In the genomic region with DNA sequence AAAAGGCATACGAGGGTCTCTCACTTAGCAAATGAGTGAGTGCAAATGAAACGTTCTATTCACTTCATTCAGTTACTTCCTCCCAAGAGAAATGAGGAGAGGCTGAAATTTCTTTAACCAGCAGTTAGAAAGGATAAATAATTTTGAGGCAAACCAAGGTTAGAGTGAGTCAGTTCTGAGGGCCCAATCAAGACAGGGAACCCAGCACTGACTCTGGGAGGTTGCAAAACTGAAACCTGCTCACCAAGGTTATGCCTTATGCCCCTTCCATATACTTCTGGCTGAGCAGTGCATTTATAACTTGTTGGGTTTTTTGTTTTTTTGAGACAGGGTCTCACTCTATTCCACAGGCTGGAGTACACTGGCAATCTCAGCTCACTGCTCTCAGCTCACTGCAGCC, we compare ENCODE assay signal across 30 cellular contexts. TPM values are rescaled to one million over a fixed set of nuclear protein-coding genes. Genes with fewer than 3 reads are reported as not detected.
A peak's percentile ranks its signal among the peaks of the same experiment; 100 is the strongest.
DNase-seq lines count a peak whose midpoint lies in the region; ATAC-seq and TF ChIP-seq lines count a peak whose summit lies in the region.
"Had no signal": no experiment of that assay in that cellular context is flagged by ENCODE, and none has a peak within 500 bp of the region (broad histone marks: within the 10 kb centered on the region; RNA-seq: fewer than 3 reads in every experiment).

No MANE protein-coding gene starts in this region.

- H3K23ac ChIP-seq in mesenchymal stem cell (ENCODE audit: low read length in 2 of 2) = no peak overlapping the region

- H4K8ac ChIP-seq in mesenchymal stem cell (ENCODE audit: low read length) = no peak overlapping the region

- H3K27ac ChIP-seq in mesenchymal stem cell (ENCODE audit: low read length, poor library complexity, severe bottlenecking) = no peak overlapping the region
- H3K27ac ChIP-seq: HL-60, neural progenitor cell, thoracic aorta had no signal

- no peak overlapping the region for H4K91ac ChIP-seq in mesenchymal stem cell (ENCODE audit: low read length)

- H2BK15ac ChIP-seq in mesenchymal stem cell (ENCODE audit: low read depth, poor library complexity, severe bottlenecking) = no peak overlapping the region

- H2BK5ac ChIP-seq in mesenchymal stem cell (ENCODE audit: low read depth, low read length, poor library complexity, severe bottlenecking) = no peak overlapping the region

- H3K9me3 Mint-ChIP-seq in activated naive CD8-positive, alpha-beta T cell treated with anti-CD3 and anti-CD28 coated beads for 36 hours = peaks cover 2% of the 10 kb centered on the region
- H3K9me3 Mint-ChIP-seq in activated naive CD8-positive, alpha-beta T cell treated with anti-CD3 and anti-CD28 coated beads, Interleukin-2, amount 50 U/mL, for 24 hours = no peaks in the 10 kb centered on the region
- no peaks in the 10 kb centered on the region for H3K9me3 Mint-ChIP-seq in stimulated activated effector memory CD8-positive, alpha-beta T cell treated with anti-CD3 and anti-CD28 coated beads, Interleukin-12 subunit alpha, Interleukin-12 subunit beta, amount 100 ng/mL, for 72 hours
- H3K9me3 Mint-ChIP-seq: neural progenitor cell; stimulated activated naive CD8-positive, alpha-beta T cell treated with anti-CD3 and anti-CD28 coated beads, Interleukin-15, Interleukin-2, amounts not matched to agents 100 ng/mL and 50 ng/mL, for 24 hours; T-cell had no signal

- H3K79me1 ChIP-seq in mesenchymal stem cell (replicated peaks; ENCODE audit: low read length, poor library complexity, severe bottlenecking) = peaks cover 9% of the 10 kb centered on the region

- WGBS in mesenchymal stem cell = 80% methylated on average over 1 of the region's 2 CpGs

- peaks cover 14% of the 10 kb centered on the region for H3K4me1 Mint-ChIP-seq in activated naive CD8-positive, alpha-beta T cell treated with anti-CD3 and anti-CD28 coated beads for 36 hours
- peaks cover 21% of the 10 kb centered on the region for H3K4me1 Mint-ChIP-seq in activated naive CD8-positive, alpha-beta T cell treated with anti-CD3 and anti-CD28 coated beads, Interleukin-2, amount 50 U/mL, for 24 hours
- H3K4me1 Mint-ChIP-seq in stimulated activated effector memory CD8-positive, alpha-beta T cell treated with anti-CD3 and anti-CD28 coated beads, Interleukin-12 subunit alpha, Interleukin-12 subunit beta, amount 100 ng/mL, for 72 hours = peaks cover 9% of the 10 kb centered on the region

- TF ChIP-seq CTCF in NB4 (IDR thresholded peaks at IDR 0.05; ENCODE audit: low read depth, low read length) = no peak

- no peak overlapping the region for H3K4me3 ChIP-seq in NB4 (ENCODE audit: low read depth, low read length)
- no peak overlapping the region for H3K4me3 ChIP-seq in mesenchymal stem cell (ENCODE audit: insufficient read depth in 1 of 2, low read depth in 1 of 2, low read length in 2 of 2)
- H3K4me3 ChIP-seq: neural progenitor cell, smooth muscle cell, thoracic aorta had no signal

- no peak for TF ChIP-seq POLR2A in NB4 (IDR thresholded peaks at IDR 0.05; ENCODE audit: extremely low read depth, insufficient read length)

- H3K27me3 Mint-ChIP-seq in activated naive CD8-positive, alpha-beta T cell treated with anti-CD3 and anti-CD28 coated beads for 36 hours = peaks cover 4% of the 10 kb centered on the region
- H3K27me3 Mint-ChIP-seq in activated naive CD8-positive, alpha-beta T cell treated with anti-CD3 and anti-CD28 coated beads, Interleukin-2, amount 50 U/mL, for 24 hours = no peaks in the 10 kb centered on the region
- H3K27me3 Mint-ChIP-seq: activated naive CD8-positive, alpha-beta T cell; stimulated activated naive CD8-positive, alpha-beta T cell treated with anti-CD3 and anti-CD28 coated beads, Interleukin-15, Interleukin-2, amounts not matched to agents 100 ng/mL and 50 ng/mL, for 24 hours; T-cell had no signal

- peaks cover 28 to 37% of the 10 kb centered on the region in 2 experiments for H3K36me3 ChIP-seq in mesenchymal stem cell (ENCODE audit: control insufficient read depth in 1 of 2, insufficient read depth in 2 of 2, low read depth in 1 of 2, low read length in 2 of 2)
- H3K36me3 ChIP-seq: neural progenitor cell had no signal

- H3K4ac ChIP-seq in mesenchymal stem cell (ENCODE audit: low read depth in 1 of 2, low read length in 2 of 2) = no peak overlapping the region

- no peak overlapping the region for H3K18ac ChIP-seq in mesenchymal stem cell (ENCODE audit: low read depth in 1 of 2, low read length in 2 of 2)

- H2AK5ac ChIP-seq in mesenchymal stem cell (ENCODE audit: low read length, severe bottlenecking) = no peak overlapping the region

- peak overlapping the region; percentile 55 for H3K27ac Mint-ChIP-seq in activated naive CD8-positive, alpha-beta T cell treated with anti-CD3 and anti-CD28 coated beads for 36 hours
- no peak overlapping the region for H3K27ac Mint-ChIP-seq in activated naive CD8-positive, alpha-beta T cell treated with anti-CD3 and anti-CD28 coated beads, Interleukin-2, amount 50 U/mL, for 24 hours
- H3K27ac Mint-ChIP-seq in stimulated activated effector memory CD8-positive, alpha-beta T cell treated with anti-CD3 and anti-CD28 coated beads, Interleukin-12 subunit alpha, Interleukin-12 subunit beta, amount 100 ng/mL, for 72 hours = peak overlapping the region; percentile 2
- H3K27ac Mint-ChIP-seq: activated naive CD8-positive, alpha-beta T cell; CD14-positive monocyte; neural progenitor cell; stimulated activated naive CD8-positive, alpha-beta T cell treated with anti-CD3 and anti-CD28 coated beads, Interleukin-15, Interleukin-2, amounts not matched to agents 100 ng/mL and 50 ng/mL, for 24 hours; T-cell had no signal

- peaks cover 1% of the 10 kb centered on the region for H3K4me1 ChIP-seq in mesenchymal stem cell (ENCODE audit: control insufficient read depth, insufficient read depth, low read depth, low read length)
- H3K4me1 ChIP-seq: Caco-2, neural progenitor cell had no signal

- H2AFZ ChIP-seq in mesenchymal stem cell (ENCODE audit: low read depth, low read length) = no peak overlapping the region
- H2AFZ ChIP-seq: neural progenitor cell had no signal

- peaks cover 30% of the 10 kb centered on the region for H3K36me3 Mint-ChIP-seq in activated naive CD8-positive, alpha-beta T cell treated with anti-CD3 and anti-CD28 coated beads for 36 hours
- peaks cover 37% of the 10 kb centered on the region for H3K36me3 Mint-ChIP-seq in activated naive CD8-positive, alpha-beta T cell treated with anti-CD3 and anti-CD28 coated beads, Interleukin-2, amount 50 U/mL, for 24 hours (ENCODE audit: low read depth)
- peaks cover 55% of the 10 kb centered on the region for H3K36me3 Mint-ChIP-seq in stimulated activated effector memory CD8-positive, alpha-beta T cell treated with anti-CD3 and anti-CD28 coated beads, Interleukin-12 subunit alpha, Interleukin-12 subunit beta, amount 100 ng/mL, for 72 hours

- DNase-seq in activated naive CD8-positive, alpha-beta T cell treated with anti-CD3 and anti-CD28 coated beads for 36 hours = no peak
- no peak for DNase-seq in activated naive CD8-positive, alpha-beta T cell treated with anti-CD3 and anti-CD28 coated beads, Interleukin-2, amount 50 U/mL, for 24 hours
- DNase-seq in NB4 (ENCODE audit: low read depth) (peak; percentile 81), amniotic epithelial cell (ENCODE audit: low read depth) (peak; percentile 54), NCI-H146 treated with DMSO at 0.1 percent for 48 hours (lab: John Stamatoyannopoulos, UW; ENCODE audit: unreplicated experiment) (no peak), mesenchymal stem cell (no peak)
- no peak for DNase-seq in stimulated activated effector memory CD8-positive, alpha-beta T cell treated with anti-CD3 and anti-CD28 coated beads, Interleukin-12 subunit alpha, Interleukin-12 subunit beta, amount 100 ng/mL, for 72 hours (ENCODE audit: low spot score in 2 of 2)
- DNase-seq: activated CD4-positive, CD25-positive, alpha-beta regulatory T cell; Caco-2; cortex of kidney; DMS53; HCEC 1CT; left ventricle myocardium superior; NCI-H1092; NCI-H187; NCI-H446 treated with DMSO at 0.1 percent for 48 hours; NCI-H82; right cardiac atrium; RPMI8226; stimulated activated CD4-positive, alpha-beta T cell treated with anti-CD3 and anti-CD28 coated beads, Interleukin-1b, Interleukin-23, amount 100 ng/mL, for 48 hours; T-cell had no signal

- H3K4me3 Mint-ChIP-seq in activated naive CD8-positive, alpha-beta T cell treated with anti-CD3 and anti-CD28 coated beads for 36 hours = no peak overlapping the region
- H3K4me3 Mint-ChIP-seq in activated naive CD8-positive, alpha-beta T cell treated with anti-CD3 and anti-CD28 coated beads, Interleukin-2, amount 50 U/mL, for 24 hours = no peak overlapping the region
- no peak overlapping the region for H3K4me3 Mint-ChIP-seq in stimulated activated effector memory CD8-positive, alpha-beta T cell treated with anti-CD3 and anti-CD28 coated beads, Interleukin-12 subunit alpha, Interleukin-12 subunit beta, amount 100 ng/mL, for 72 hours
- H3K4me3 Mint-ChIP-seq: activated naive CD8-positive, alpha-beta T cell; CD14-positive monocyte; neural progenitor cell; stimulated activated naive CD8-positive, alpha-beta T cell treated with anti-CD3 and anti-CD28 coated beads, Interleukin-15, Interleukin-2, amounts not matched to agents 100 ng/mL and 50 ng/mL, for 24 hours; T-cell had no signal

- H3K14ac ChIP-seq in mesenchymal stem cell (ENCODE audit: low read length in 2 of 2) = no peak overlapping the region

- no peaks in the 10 kb centered on the region for H3K27me3 ChIP-seq in mesenchymal stem cell (ENCODE audit: control insufficient read depth in 1 of 2, insufficient read depth in 1 of 2, low read length in 2 of 2)
- H3K27me3 ChIP-seq: neural progenitor cell had no signal

- no peak overlapping the region for H3K9ac ChIP-seq in mesenchymal stem cell (ENCODE audit: low read length)
- H3K9ac ChIP-seq: neural progenitor cell had no signal

- H2BK12ac ChIP-seq in mesenchymal stem cell (ENCODE audit: low read length in 2 of 2) = no peak overlapping the region

- H3K4me2 ChIP-seq in mesenchymal stem cell (ENCODE audit: low read length, poor library complexity, severe bottlenecking) = no peak overlapping the region
- H3K4me2 ChIP-seq: neural progenitor cell, smooth muscle cell had no signal

- no peak overlapping the region for H2BK120ac ChIP-seq in mesenchymal stem cell (ENCODE audit: low read depth, low read length)

- no peaks in the 10 kb centered on the region for H3K9me3 ChIP-seq in mesenchymal stem cell (ENCODE audit: control insufficient read depth, low read length)
- H3K9me3 ChIP-seq: Caco-2, thoracic aorta had no signal

- no peak for ATAC-seq in activated naive CD8-positive, alpha-beta T cell treated with anti-CD3 and anti-CD28 coated beads, Interleukin-2, amount 50 U/mL, for 24 hours
- no peak for ATAC-seq in stimulated activated effector memory CD8-positive, alpha-beta T cell treated with anti-CD3 and anti-CD28 coated beads, Interleukin-12 subunit alpha, Interleukin-12 subunit beta, amount 100 ng/mL, for 72 hours
- no peak for ATAC-seq in GM21360 (IDR thresholded peaks at IDR 0.05; ENCODE audit: unreplicated experiment)
- ATAC-seq: esophagus mucosa, left ventricle myocardium superior, right cardiac atrium, T-cell had no signal

RNA-seq across cellular contexts. Expression of gene RPSA, which starts 4.5 kb away (rescaled TPM):
- total RNA-seq in activated naive CD8-positive, alpha-beta T cell treated with anti-CD3 and anti-CD28 coated beads for 36 hours = 1,000 to 10,000 TPM; 2,531 to 2,622 TPM
- polyA plus RNA-seq in mesenchymal stem cell (2013, experiment 1 of 2) = 1,855 TPM
- 1,954 TPM for polyA plus RNA-seq in mesenchymal stem cell (2013, experiment 2 of 2)

RNA-seq across cellular contexts. Expression of gene SLC25A38, which starts 18.8 kb away (rescaled TPM):
- 10 to 100 TPM; 43.2 to 44.1 TPM for total RNA-seq in activated naive CD8-positive, alpha-beta T cell treated with anti-CD3 and anti-CD28 coated beads for 36 hours
- 29.8 TPM for polyA plus RNA-seq in mesenchymal stem cell (2013, experiment 1 of 2)
- 29.6 TPM for polyA plus RNA-seq in mesenchymal stem cell (2013, experiment 2 of 2)

Comparison
In these comparisons a context has a peak if more than half of its experiments do, and no peak if none do; other contexts are left out.
1. DNase-seq: peak in NB4 (single experiment) and amniotic epithelial cell (single experiment); none in activated naive CD8-positive, alpha-beta T cell treated with anti-CD3 and anti-CD28 coated beads for 36 hours (single experiment), activated naive CD8-positive, alpha-beta T cell treated with anti-CD3 and anti-CD28 coated beads, Interleukin-2, amount 50 U/mL, for 24 hours (single experiment), stimulated activated effector memory CD8-positive, alpha-beta T cell treated with anti-CD3 and anti-CD28 coated beads, Interleukin-12 subunit alpha, Interleukin-12 subunit beta, amount 100 ng/mL, for 72 hours (0 of 2), NCI-H146 treated with DMSO at 0.1 percent for 48 hours (single experiment) and mesenchymal stem cell (single experiment).